ENCODE assay signal across 8 cellular contexts in genomic region chr5:59562756-59563389, GRCh38.
DNase-seq lines count a peak whose midpoint lies in the region; ATAC-seq and TF ChIP-seq lines count a peak whose summit lies in the region.

No MANE protein-coding gene starts in this region.

- intact Hi-C loops in Right ventricle myocardium inferior (cut with DNase I), result no loop called here
- intact Hi-C loops in heart left ventricle (cut with DNase I), result no loop called here
- intact Hi-C loops in aorta (cut with DNase I), result no loop called here
- intact Hi-C loops in ascending aorta (cut with DNase I), result no loop called here

- H3K36me3 ChIP-seq in heart left ventricle (no peaks in the 10 kb centered on the region), aorta (ENCODE audit: control insufficient read depth in 1 of 2, insufficient read depth in 2 of 2, low read length in 1 of 2) (no peaks in the 10 kb centered on the region), ascending aorta (no peaks in the 10 kb centered on the region)

- H3K9me3 ChIP-seq in heart left ventricle (no peaks in the 10 kb centered on the region), aorta (ENCODE audit: control insufficient read depth, low read length) (no peaks in the 10 kb centered on the region), ascending aorta (no peaks in the 10 kb centered on the region)

- WGBS in heart left ventricle, 4 donors, result 32 to 46% (median 34%) methylated on average over 3 of the region's 3 CpGs
- 15 to 19% methylated on average over 3 of the region's 3 CpGs for WGBS in aorta, 2 donors

- TF ChIP-seq CTCF in heart left ventricle (IDR thresholded peaks at IDR 0.05) (no peak), ascending aorta (IDR thresholded peaks at IDR 0.05) (no peak)

- peaks cover 0 to 4% (median 0%) of the 10 kb centered on the region in 12 donors for H3K4me1 ChIP-seq in heart left ventricle
- peaks cover 0 to 6% of the 10 kb centered on the region in 2 donors for H3K4me1 ChIP-seq in aorta (ENCODE audit: control insufficient read depth in 1 of 2, insufficient read depth in 2 of 2, low read length in 2 of 2)
- H3K4me1 ChIP-seq in ascending aorta, result peaks cover 0 to 6% of the 10 kb centered on the region in 2 donors

- H3K27me3 ChIP-seq in heart left ventricle (no peaks in the 10 kb centered on the region), aorta (ENCODE audit: control insufficient read depth in 1 of 2, insufficient read depth in 2 of 2, low read length in 1 of 2) (no peaks in the 10 kb centered on the region), ascending aorta (no peaks in the 10 kb centered on the region)

- no peak for TF ChIP-seq POLR2A in heart left ventricle (IDR thresholded peaks at IDR 0.05)

- H3K4me3 ChIP-seq in heart left ventricle (no peak overlapping the region), aorta (ENCODE audit: low read length in 2 of 2) (no peak overlapping the region), ascending aorta (no peak overlapping the region)

- peak; percentile 55 for DNase-seq in Right ventricle myocardium inferior (ENCODE audit: missing footprints)
- DNase-seq in heart left ventricle, result no peak
- peak; percentile 95 for DNase-seq in M059J (ENCODE audit: low read depth)
- peak; percentile 62 for DNase-seq in ecto neural progenitor cell (ENCODE audit: low spot score)
- DNase-seq in pulmonary artery endothelial cell (ENCODE audit: low read depth, low spot score), result peak; percentile 69
- no peak for DNase-seq in aorta
- no peak for DNase-seq in ascending aorta (ENCODE audit: low spot score in 2 of 2)

- no peak for ATAC-seq in Right ventricle myocardium inferior
- no peak for ATAC-seq in heart left ventricle
- ATAC-seq in HG02588 (IDR thresholded peaks at IDR 0.05; ENCODE audit: unreplicated experiment), result peak; percentile 93
- ATAC-seq in aorta (ENCODE audit: low FRiP score), result no peak

- H3K27ac ChIP-seq in heart left ventricle (no peak overlapping the region), aorta (ENCODE audit: low read depth in 1 of 2, low read length in 2 of 2) (no peak overlapping the region), ascending aorta (no peak overlapping the region)

Comparison
In these comparisons a context has a peak if more than half of its experiments do, and no peak if none do; other contexts are left out.
1. DNase-seq: peak in Right ventricle myocardium inferior (single experiment), M059J (single experiment), ecto neural progenitor cell (single experiment) and pulmonary artery endothelial cell (single experiment); none in heart left ventricle (0 of 5), aorta (0 of 2) and ascending aorta (0 of 2).